ENCODE assay signal across 8 cellular contexts in genomic region chr17:1720856-1721386, GRCh38. TPM values are rescaled to one million over a fixed set of nuclear protein-coding genes. Genes with fewer than 3 reads are reported as not detected.
DNase-seq lines count a peak whose midpoint lies in the region; ATAC-seq, FAIRE-seq and TF ChIP-seq lines count a peak whose summit lies in the region.

No MANE protein-coding gene starts in this region.

- H3K36me3 Mint-ChIP-seq in T-helper 1 cell treated with Interleukin-12 subunit alpha and Interleukin-12 subunit beta and Interleukin-4 antibody, amounts not matched to agents 30 μg/mL and 1 μg/mL, for 36 hours (ENCODE audit: low read depth): peaks cover 9% of the 10 kb centered on the region
- H3K36me3 Mint-ChIP-seq in astrocyte (ENCODE audit: low read depth, unreplicated experiment): peaks cover 5% of the 10 kb centered on the region

- H3K4me3 ChIP-seq in astrocyte (ENCODE audit: insufficient read depth, low read depth, low read length) (no peak overlapping the region), keratinocyte (ENCODE audit: control insufficient read depth in 2 of 3, extremely low read depth in 1 of 3, insufficient read depth in 2 of 3, low read depth in 1 of 3, low read length in 3 of 3) (peak overlapping the region in 1 of 3 experiments; percentile 41)

- no peak for ATAC-seq in GM21526 (IDR thresholded peaks at IDR 0.05; ENCODE audit: low FRiP score, unreplicated experiment)

- H3K27ac ChIP-seq in astrocyte (ENCODE audit: low read depth, low read length) (no peak overlapping the region), keratinocyte (ENCODE audit: control insufficient read depth, insufficient read depth, low read length) (no peak overlapping the region)

- FAIRE-seq in astrocyte (lab: Jason Lieb, UNC): no peak
- FAIRE-seq in keratinocyte (lab: Jason Lieb, UNC): no peak

- no peak overlapping the region for H2AFZ ChIP-seq in astrocyte (ENCODE audit: low read depth, low read length)
- H2AFZ ChIP-seq in keratinocyte (ENCODE audit: control insufficient read depth, low read length): no peak overlapping the region

- H3K4me3 Mint-ChIP-seq in T-helper 1 cell treated with Interleukin-12 subunit alpha and Interleukin-12 subunit beta and Interleukin-4 antibody, amounts not matched to agents 30 μg/mL and 1 μg/mL, for 36 hours: peak overlapping the region; percentile 34
- H3K4me3 Mint-ChIP-seq in astrocyte (ENCODE audit: unreplicated experiment): no peak overlapping the region

- no peaks in the 10 kb centered on the region for H3K9me1 ChIP-seq in keratinocyte (ENCODE audit: control insufficient read depth, extremely low read depth, insufficient read depth, low read length)

- H3K27me3 ChIP-seq in astrocyte (ENCODE audit: insufficient read depth, low read length): no peaks in the 10 kb centered on the region
- no peaks in the 10 kb centered on the region for H3K27me3 ChIP-seq in keratinocyte (ENCODE audit: control insufficient read depth, extremely low read depth, insufficient read depth, low read length)

- H3K9ac ChIP-seq in astrocyte (ENCODE audit: low read length) (no peak overlapping the region), keratinocyte (ENCODE audit: control insufficient read depth, extremely low read depth, insufficient read depth, low read length) (peak overlapping the region; percentile 2)

- H3K4me1 ChIP-seq in astrocyte (ENCODE audit: insufficient read depth, low read length) (peaks cover 20% of the 10 kb centered on the region), keratinocyte (ENCODE audit: control insufficient read depth, extremely low read depth, insufficient read depth, low read length) (peaks cover 22% of the 10 kb centered on the region)

- TF ChIP-seq CTCF in astrocyte (IDR thresholded peaks at IDR 0.05; ENCODE audit: insufficient read depth, low read depth, low read length) (peak; percentile 99), keratinocyte (optimal IDR thresholded peaks at IDR 0.05 in 1 of 3, IDR thresholded peaks at IDR 0.05 in 1 of 3, conservative IDR thresholded peaks at IDR 0.05 in 1 of 3; ENCODE audit: extremely low read depth in 1 of 3, insufficient read depth in 2 of 3, low read length in 3 of 3) (peak; percentile 93 to 99 (median 98))

- H3K36me3 ChIP-seq in astrocyte (ENCODE audit: insufficient read depth, low read length) (no peaks in the 10 kb centered on the region), keratinocyte (ENCODE audit: control insufficient read depth in 2 of 2, extremely low read depth in 1 of 2, insufficient read depth in 2 of 2, low read length in 2 of 2) (no peaks in the 10 kb centered on the region)

- H3K4me2 ChIP-seq in astrocyte (ENCODE audit: low read length) (peak overlapping the region; percentile 21), keratinocyte (ENCODE audit: control insufficient read depth, extremely low read depth, insufficient read depth, low read depth, low read length) (peak overlapping the region; percentile 52)

- peak overlapping the region; percentile 62 for H3K27ac Mint-ChIP-seq in T-helper 1 cell treated with Interleukin-12 subunit alpha and Interleukin-12 subunit beta and Interleukin-4 antibody, amounts not matched to agents 30 μg/mL and 1 μg/mL, for 36 hours
- no peak overlapping the region for H3K27ac Mint-ChIP-seq in astrocyte (ENCODE audit: unreplicated experiment)

- peaks cover 31% of the 10 kb centered on the region for H3K4me1 Mint-ChIP-seq in T-helper 1 cell treated with Interleukin-12 subunit alpha and Interleukin-12 subunit beta and Interleukin-4 antibody, amounts not matched to agents 30 μg/mL and 1 μg/mL, for 36 hours (ENCODE audit: low read depth)
- H3K4me1 Mint-ChIP-seq in astrocyte (ENCODE audit: low read depth, unreplicated experiment): peaks cover 4% of the 10 kb centered on the region

- H3K79me2 ChIP-seq in astrocyte (ENCODE audit: insufficient read depth, low read length): peaks cover 12% of the 10 kb centered on the region
- H3K79me2 ChIP-seq in keratinocyte (ENCODE audit: control insufficient read depth, insufficient read depth, low read length): peaks cover 9% of the 10 kb centered on the region

- H3K9me3 ChIP-seq in astrocyte (ENCODE audit: insufficient read depth, low read depth, low read length) (no peaks in the 10 kb centered on the region), keratinocyte (ENCODE audit: control insufficient read depth, low read depth, low read length) (no peaks in the 10 kb centered on the region)

- no peaks in the 10 kb centered on the region for H3K27me3 Mint-ChIP-seq in T-helper 1 cell treated with Interleukin-12 subunit alpha and Interleukin-12 subunit beta and Interleukin-4 antibody, amounts not matched to agents 30 μg/mL and 1 μg/mL, for 36 hours (ENCODE audit: low read depth)
- H3K27me3 Mint-ChIP-seq in astrocyte (ENCODE audit: low read depth, unreplicated experiment): no peaks in the 10 kb centered on the region

- H4K20me1 ChIP-seq in astrocyte (ENCODE audit: insufficient read depth, low read length) (no peaks in the 10 kb centered on the region), keratinocyte (ENCODE audit: control insufficient read depth, extremely low read depth, insufficient read depth, low read length) (no peaks in the 10 kb centered on the region)

- dilution Hi-C loops in keratinocyte (cut with MboI; ENCODE audit: extremely low pct_ligation_motif_present, low sequenced_read_pairs): no loop called here

- no peaks in the 10 kb centered on the region for H3K9me3 Mint-ChIP-seq in T-helper 1 cell treated with Interleukin-12 subunit alpha and Interleukin-12 subunit beta and Interleukin-4 antibody, amounts not matched to agents 30 μg/mL and 1 μg/mL, for 36 hours
- no peaks in the 10 kb centered on the region for H3K9me3 Mint-ChIP-seq in astrocyte (ENCODE audit: unreplicated experiment)

- peak; percentile 42 for DNase-seq in DMS114 treated with DMSO at 0.1 percent for 48 hours (lab: John Stamatoyannopoulos, UW; ENCODE audit: unreplicated experiment)
- peak in 44 of 76 experiments; percentile 1 to 63 (median 40) for DNase-seq in HUDEP-2 (lab: John Stamatoyannopoulos, UW; ENCODE audit: unreplicated experiment in 76 of 76)
- no peak for DNase-seq in astrocyte (ENCODE audit: low read depth)
- DNase-seq in keratinocyte (ENCODE audit: low read depth, low spot score): no peak
- DNase-seq in stimulated activated CD4-positive, alpha-beta T cell treated with anti-CD3 and anti-CD28 coated beads, Interleukin-2, amount 100 ng/mL, for 48 hours: peak; percentile 66 to 68
- no peak for DNase-seq in cortex of kidney (lab: John Stamatoyannopoulos, UW)

RNA-seq across cellular contexts. Expression of gene WDR81, which starts 3.6 kb away (rescaled TPM):
- total RNA-seq in astrocyte: 12.3 and 13.9 TPM in 2 replicates
- 4.2 to 9.5 TPM (median 7.3 TPM) in 3 replicates for polyA plus RNA-seq in keratinocyte
- polyA plus RNA-seq in keratinocyte (2011; ENCODE audit: low read depth): 3.9 TPM
- polyA plus RNA-seq in keratinocyte (2011; cell fraction: cytosol; rRNA removed): 2.9 and 6.2 TPM in 2 replicates
- 21.5 and 27.0 TPM in 2 replicates for polyA plus RNA-seq in keratinocyte (2011; cell fraction: nucleus; rRNA removed)
- 8.9 and 15.4 TPM in 2 replicates for polyA plus RNA-seq in keratinocyte (2012; ENCODE audit: low replicate concordance)
- polyA minus RNA-seq in keratinocyte: 7.7 to 21.7 TPM (median 11.9 TPM) in 3 replicates
- 19.6 TPM for polyA minus RNA-seq in keratinocyte (2011; cell fraction: cytosol; rRNA and poly(A)+ RNA removed)
- polyA minus RNA-seq in keratinocyte (2011; cell fraction: nucleus; rRNA and poly(A)+ RNA removed): 30.9 and 37.2 TPM in 2 replicates

RNA-seq across cellular contexts. Expression of gene TLCD2, which starts 10.7 kb away (rescaled TPM):
- 5.9 and 6.0 TPM in 2 replicates for total RNA-seq in astrocyte
- polyA plus RNA-seq in keratinocyte: 0.75 to 1.1 TPM (median 0.76 TPM) in 3 replicates
- polyA plus RNA-seq in keratinocyte (2011; ENCODE audit: low read depth): 10.0 TPM
- 1.00 and 1.1 TPM in 2 replicates for polyA plus RNA-seq in keratinocyte (2011; cell fraction: cytosol; rRNA removed)
- 2.1 and 2.6 TPM in 2 replicates for polyA plus RNA-seq in keratinocyte (2011; cell fraction: nucleus; rRNA removed)
- 1.3 and 3.5 TPM in 2 replicates for polyA plus RNA-seq in keratinocyte (2012; ENCODE audit: low replicate concordance)
- polyA minus RNA-seq in keratinocyte: 0.48 to 2.2 TPM (median 0.95 TPM) in 3 replicates
- polyA minus RNA-seq in keratinocyte (2011; cell fraction: cytosol; rRNA and poly(A)+ RNA removed): 1.3 TPM
- 0.84 and 2.0 TPM in 2 replicates for polyA minus RNA-seq in keratinocyte (2011; cell fraction: nucleus; rRNA and poly(A)+ RNA removed)

RNA-seq across cellular contexts. Expression of gene SERPINF2, which starts 21.8 kb away (rescaled TPM):
- 0.11 and 0.29 TPM in 2 replicates for total RNA-seq in astrocyte
- polyA plus RNA-seq in keratinocyte: 0.93 to 1.5 TPM (median 0.96 TPM) in 3 replicates
- polyA plus RNA-seq in keratinocyte (2011; ENCODE audit: low read depth): not detected
- 0.50 and 1.1 TPM in 2 replicates for polyA plus RNA-seq in keratinocyte (2011; cell fraction: cytosol; rRNA removed)
- polyA plus RNA-seq in keratinocyte (2011; cell fraction: nucleus; rRNA removed): 1.3 and 2.0 TPM in 2 replicates
- polyA plus RNA-seq in keratinocyte (2012; ENCODE audit: low replicate concordance): 0.66 and 1.7 TPM in 2 replicates
- polyA minus RNA-seq in keratinocyte: 0.45 to 1.0 TPM (median 0.46 TPM) in 3 replicates
- 2.3 TPM for polyA minus RNA-seq in keratinocyte (2011; cell fraction: cytosol; rRNA and poly(A)+ RNA removed)
- polyA minus RNA-seq in keratinocyte (2011; cell fraction: nucleus; rRNA and poly(A)+ RNA removed): 0.95 and 1.0 TPM in 2 replicates

RNA-seq across cellular contexts. Expression of gene PRPF8, which starts 36.3 kb away (rescaled TPM):
- 202 TPM in 2 replicates for total RNA-seq in astrocyte
- 60.1 to 118 TPM (median 97.5 TPM) in 3 replicates for polyA plus RNA-seq in keratinocyte
- 187 TPM for polyA plus RNA-seq in keratinocyte (2011; ENCODE audit: low read depth)
- 56.1 and 61.6 TPM in 2 replicates for polyA plus RNA-seq in keratinocyte (2011; cell fraction: cytosol; rRNA removed)
- polyA plus RNA-seq in keratinocyte (2011; cell fraction: nucleus; rRNA removed): 224 and 245 TPM in 2 replicates
- polyA plus RNA-seq in keratinocyte (2012; ENCODE audit: low replicate concordance): 77.2 and 133 TPM in 2 replicates
- 166 to 590 TPM (median 337 TPM) in 3 replicates for polyA minus RNA-seq in keratinocyte
- polyA minus RNA-seq in keratinocyte (2011; cell fraction: cytosol; rRNA and poly(A)+ RNA removed): 153 TPM
- 210 and 327 TPM in 2 replicates for polyA minus RNA-seq in keratinocyte (2011; cell fraction: nucleus; rRNA and poly(A)+ RNA removed)

RNA-seq across cellular contexts. Expression of gene SERPINF1, which starts 40.9 kb away (rescaled TPM):
- total RNA-seq in astrocyte: 26.6 and 43.8 TPM in 2 replicates
- 17.3 to 29.8 TPM (median 23.2 TPM) in 3 replicates for polyA plus RNA-seq in keratinocyte
- polyA plus RNA-seq in keratinocyte (2011; ENCODE audit: low read depth): 7.0 TPM
- polyA plus RNA-seq in keratinocyte (2011; cell fraction: cytosol; rRNA removed): 7.6 and 12.1 TPM in 2 replicates
- polyA plus RNA-seq in keratinocyte (2011; cell fraction: nucleus; rRNA removed): 74.3 and 95.0 TPM in 2 replicates
- polyA plus RNA-seq in keratinocyte (2012; ENCODE audit: low replicate concordance): 7.5 and 8.7 TPM in 2 replicates
- polyA minus RNA-seq in keratinocyte: 9.5 to 29.1 TPM (median 15.6 TPM) in 3 replicates
- 11.1 TPM for polyA minus RNA-seq in keratinocyte (2011; cell fraction: cytosol; rRNA and poly(A)+ RNA removed)
- 6.6 and 10.3 TPM in 2 replicates for polyA minus RNA-seq in keratinocyte (2011; cell fraction: nucleus; rRNA and poly(A)+ RNA removed)

Comparison
In these comparisons a context has a peak if more than half of its experiments do, and no peak if none do; other contexts are left out.
1. DNase-seq: peak in DMS114 treated with DMSO at 0.1 percent for 48 hours (single experiment), HUDEP-2 (44 of 76) and stimulated activated CD4-positive, alpha-beta T cell treated with anti-CD3 and anti-CD28 coated beads, Interleukin-2, amount 100 ng/mL, for 48 hours (2 of 2); none in astrocyte (single experiment), keratinocyte (single experiment) and cortex of kidney (single experiment).